Comparison of ENCODE assay signal across 13 cellular contexts in genomic region chr7:135166338-135166989, GRCh38. TPM values are rescaled to one million over a fixed set of nuclear protein-coding genes. Genes with fewer than 3 reads are reported as not detected.
DNase-seq lines count a peak whose midpoint lies in the region; ATAC-seq and TF ChIP-seq lines count a peak whose summit lies in the region.
"Had no signal": no experiment of that assay in that cellular context is flagged by ENCODE, and none has a peak within 500 bp of the region (broad histone marks: within the 10 kb centered on the region; RNA-seq: fewer than 3 reads in every experiment).

No MANE protein-coding gene starts in this region.

- peaks cover 35% of the 10 kb centered on the region for H3K36me3 ChIP-seq in left ventricle myocardium inferior
- H3K36me3 ChIP-seq in skeletal muscle tissue (ENCODE audit: control insufficient read depth in 3 of 3, insufficient read depth in 3 of 3, low read length in 3 of 3) = peaks cover 27 to 30% (median 29%) of the 10 kb centered on the region in 3 donors

- H3K4me3 Mint-ChIP-seq in activated B cell treated with CpG ODN at 0.5 μM for 24 hours = no peak overlapping the region
- H3K4me3 Mint-ChIP-seq: H9 had no signal

- H3K27ac Mint-ChIP-seq in activated B cell treated with CpG ODN at 0.5 μM for 24 hours = peak overlapping the region; percentile 50

- intact Hi-C loops in activated B cell treated with CpG ODN at 0.5 μM for 24 hours (cut with micrococcal nuclease) = no loop called here
- intact Hi-C loops in left ventricle myocardium inferior (cut with micrococcal nuclease) = no loop called here

- POLR2A ChIA-PET in GM10248 (lab: Yijun Ruan, JAX) = no interaction called here
- POLR2A ChIA-PET in activated B cell treated with CpG ODN at 0.5 μM for 24 hours (lab: Charles Lee) = interaction anchor here (1.2 to 6.0 kb wide), 4 partner anchors 12 to 45 kb away, joined by 3 to 125 read pairs (median 58); partner anchors contain the start of genes TMEM140 and WDR91

- H3K4me3 ChIP-seq in left ventricle myocardium inferior = peak overlapping the region; percentile 25
- H3K4me3 ChIP-seq in skeletal muscle tissue (ENCODE audit: low read length in 3 of 3) = no peak overlapping the region
- H3K4me3 ChIP-seq: PC-9 had no signal

- H3K4me1 ChIP-seq in left ventricle myocardium inferior = peaks cover 80% of the 10 kb centered on the region
- H3K4me1 ChIP-seq in skeletal muscle tissue (ENCODE audit: control insufficient read depth in 3 of 3, insufficient read depth in 3 of 3, low read length in 3 of 3) = peaks cover 74 to 81% (median 77%) of the 10 kb centered on the region in 3 donors

- H3K27me3 ChIP-seq in left ventricle myocardium inferior (ENCODE audit: low read depth) (no peaks in the 10 kb centered on the region), skeletal muscle tissue (ENCODE audit: control insufficient read depth in 3 of 3, insufficient read depth in 3 of 3, low read length in 3 of 3) (no peaks in the 10 kb centered on the region)

- H3K4me1 Mint-ChIP-seq in activated B cell treated with CpG ODN at 0.5 μM for 24 hours = peaks cover 62% of the 10 kb centered on the region

- H3K9ac ChIP-seq in skeletal muscle tissue (ENCODE audit: low read depth in 1 of 3, low read length in 3 of 3) = peak overlapping the region; percentile 5 to 77 (median 66)

- H3K27ac ChIP-seq in left ventricle myocardium inferior (replicated peaks) = peak overlapping the region; percentile 77
- H3K27ac ChIP-seq in skeletal muscle tissue (ENCODE audit: low read depth, low read length) = peak overlapping the region; percentile 96
- H3K27ac ChIP-seq: PC-9 had no signal

- H3K9me3 Mint-ChIP-seq in activated B cell treated with CpG ODN at 0.5 μM for 24 hours = peaks cover 5% of the 10 kb centered on the region

- no peak for ATAC-seq in activated B cell treated with CpG ODN at 0.5 μM for 24 hours (ENCODE audit: low read depth)
- no peak for ATAC-seq in GM19455 (IDR thresholded peaks at IDR 0.05; ENCODE audit: unreplicated experiment)
- no peak for ATAC-seq in GM21723 (IDR thresholded peaks at IDR 0.05; ENCODE audit: unreplicated experiment)

- H3K27me3 Mint-ChIP-seq in activated B cell treated with CpG ODN at 0.5 μM for 24 hours = no peaks in the 10 kb centered on the region

- CTCF ChIA-PET in GM10248 (lab: Yijun Ruan, JAX) = interaction anchor here (1.7 to 3.1 kb wide), 2 partner anchors 8 to 19 kb away, joined by 5 to 11 read pairs; partner anchors contain the start of gene TMEM140
- CTCF ChIA-PET in activated B cell treated with CpG ODN at 0.5 μM for 24 hours (lab: Charles Lee) = interaction anchor here (1.1 to 2.0 kb wide), 2 partner anchors 180 to 521 kb away, joined by 3 to 6 read pairs; partner anchors contain the start of gene AGBL3

- H3K9me3 ChIP-seq in left ventricle myocardium inferior (replicated peaks) (no peaks in the 10 kb centered on the region), skeletal muscle tissue (ENCODE audit: control insufficient read depth in 3 of 3, low read length in 3 of 3) (no peaks in the 10 kb centered on the region)

- H3K36me3 Mint-ChIP-seq in activated B cell treated with CpG ODN at 0.5 μM for 24 hours (ENCODE audit: low read depth) = peaks cover 73% of the 10 kb centered on the region

- TF ChIP-seq CTCF in GM10248 (IDR thresholded peaks at IDR 0.05; ENCODE audit: control extremely low read depth, extremely low read depth, low read depth, missing control alignments) (no peak), activated B cell treated with CpG ODN at 0.5 μM for 24 hours (IDR thresholded peaks at IDR 0.05) (no peak), left ventricle myocardium inferior (IDR thresholded peaks at IDR 0.05; ENCODE audit: borderline replicate concordance) (no peak)

- DNase-seq in GM10248 (ENCODE audit: extremely low spot score) (peak; percentile 4), activated B cell treated with CpG ODN at 0.5 μM for 24 hours (no peak), left ventricle myocardium inferior (no peak), medulla oblongata (ENCODE audit: extremely low spot score) (no peak), NK-92 (lab: John Stamatoyannopoulos, UW; ENCODE audit: unreplicated experiment) (no peak)
- DNase-seq: COR-L47, H9, mesenchymal stem cell, PC-9, retina had no signal

RNA-seq across cellular contexts. Expression of gene CYREN, which starts 4.0 kb away (rescaled TPM):
- total RNA-seq in activated B cell treated with CpG ODN at 0.5 μM for 24 hours = 78.2 and 79.3 TPM in 2 replicates
- 29.8 TPM for total RNA-seq in left ventricle myocardium inferior
- 20.4 TPM for total RNA-seq in skeletal muscle tissue

RNA-seq across cellular contexts. Expression of gene TMEM140, which starts 18.6 kb away (rescaled TPM):
- 18.6 and 20.9 TPM in 2 replicates for total RNA-seq in activated B cell treated with CpG ODN at 0.5 μM for 24 hours
- 23.3 TPM for total RNA-seq in left ventricle myocardium inferior
- 1.6 TPM for total RNA-seq in skeletal muscle tissue
- total RNA-seq: H9 had no signal

RNA-seq across cellular contexts. Expression of gene WDR91, which starts 44.9 kb away (rescaled TPM):
- 59.5 and 60.1 TPM in 2 replicates for total RNA-seq in activated B cell treated with CpG ODN at 0.5 μM for 24 hours
- total RNA-seq in left ventricle myocardium inferior = 5.4 TPM
- total RNA-seq in skeletal muscle tissue = 6.8 TPM
